Comparison of ENCODE assay signal across 25 cellular contexts in genomic region chr1:39085174-39085573, GRCh38. TPM values are rescaled to one million over a fixed set of nuclear protein-coding genes. Genes with fewer than 3 reads are reported as not detected.
DNase-seq lines count a peak whose midpoint lies in the region; ATAC-seq, FAIRE-seq and TF ChIP-seq lines count a peak whose summit lies in the region.
"Had no signal": no experiment of that assay in that cellular context is flagged by ENCODE, and none has a peak within 500 bp of the region (broad histone marks: within the 10 kb centered on the region; RNA-seq: fewer than 3 reads in every experiment).

No MANE protein-coding gene starts in this region.

- no TSS peak for BruUV-seq in HepG2 (replicated peaks; lab: Mats Ljungman, UMichigan)

- H3K36me3 ChIP-seq in HepG2 (replicated peaks in 1 of 2; ENCODE audit: control insufficient read depth in 1 of 2, insufficient read depth in 2 of 2, low read length in 2 of 2) (no peaks in the 10 kb centered on the region), right lobe of liver (no peaks in the 10 kb centered on the region)
- H3K36me3 ChIP-seq: BE2C, SJCRH30 had no signal

- H3K9ac ChIP-seq in HepG2 (ENCODE audit: insufficient read depth, low read depth, low read length): no peak overlapping the region

- H3K27ac Mint-ChIP-seq in brain: peak overlapping the region in 4 of 5 experiments; percentile 68 to 94 (median 82)
- H3K27ac Mint-ChIP-seq: CD4-positive, CD25-positive, alpha-beta regulatory T cell had no signal

- H3K27me3 Mint-ChIP-seq in brain: peaks cover 11% of the 10 kb centered on the region

- H3K27me3 ChIP-seq in HepG2 (ENCODE audit: control insufficient read depth in 1 of 2, insufficient read depth in 2 of 2, low read length in 2 of 2) (peaks cover 1 to 16% of the 10 kb centered on the region in 2 experiments), right lobe of liver (no peaks in the 10 kb centered on the region), right cardiac atrium (ENCODE audit: control insufficient read depth, insufficient read depth) (no peaks in the 10 kb centered on the region)

- peak overlapping the region in 2 of 5 experiments; percentile 56 to 61 for H3K4me3 Mint-ChIP-seq in brain
- H3K4me3 Mint-ChIP-seq: CD4-positive, CD25-positive, alpha-beta regulatory T cell had no signal

- H3K4me1 Mint-ChIP-seq in brain: peaks cover 80% of the 10 kb centered on the region

- H2AFZ ChIP-seq in HepG2 (ENCODE audit: low read length): no peak overlapping the region

- ATAC-seq in HepG2 (no peak), right lobe of liver (no peak), right cardiac atrium (no peak)
- ATAC-seq: K562, PC-3, Right ventricle myocardium inferior, SK-N-SH treated with all-trans-retinoic acid at 6 μM for 48 hours had no signal

- no peak for TF ChIP-seq EP300 in HepG2 (IDR thresholded peaks at IDR 0.05; ENCODE audit: low read depth in 2 of 2, low read length in 2 of 2)
- no peak for TF ChIP-seq EP300 in HepG2 (CRISPR knock-in tag; IDR thresholded peaks at IDR 0.05; ENCODE audit: borderline replicate concordance)

- no peak overlapping the region for H3K4me2 ChIP-seq in HepG2 (ENCODE audit: low read depth, low read length)

- POLR2A ChIA-PET in HepG2 (lab: Yijun Ruan, JAX): no interaction called here

- no peaks in the 10 kb centered on the region for H4K20me1 ChIP-seq in HepG2 (ENCODE audit: insufficient read depth, low read length)

- TF ChIP-seq POLR2A in HepG2 (IDR thresholded peaks at IDR 0.05; ENCODE audit: insufficient read depth in 1 of 2, low read depth in 2 of 2, low read length in 2 of 2) (no peak), right lobe of liver (IDR thresholded peaks at IDR 0.05) (no peak)

- H3K9me3 ChIP-seq in HepG2 (ENCODE audit: low read length): no peaks in the 10 kb centered on the region
- no peaks in the 10 kb centered on the region for H3K9me3 ChIP-seq in right lobe of liver
- H3K9me3 ChIP-seq in right cardiac atrium (ENCODE audit: control insufficient read depth, low read length): no peaks in the 10 kb centered on the region
- H3K9me3 ChIP-seq: BE2C, SJCRH30 had no signal

- TF ChIP-seq CTCF in HepG2 (CRISPR knock-in tag; IDR thresholded peaks at IDR 0.05) (no peak), right lobe of liver (IDR thresholded peaks at IDR 0.05) (no peak), GM13976 (IDR thresholded peaks at IDR 0.05; ENCODE audit: borderline replicate concordance, control extremely low read depth, extremely low read depth, insufficient read depth, missing control alignments) (no peak), brain (conservative IDR thresholded peaks at IDR 0.05) (no peak)

- CTCF ChIA-PET in HepG2 (lab: Yijun Ruan, JAX; ENCODE audit: low intra/inter-chr PET ratio, low total read pairs): no interaction called here

- DNase-seq in HepG2 (ENCODE audit: low spot score) (no peak), right lobe of liver (no peak), GM13976 (ENCODE audit: low spot score) (peak; percentile 3), superior temporal gyrus (ENCODE audit: extremely low spot score) (peak; percentile 30), right cardiac atrium (no peak), DMS53 treated with DMSO at 0.1 percent for 48 hours (lab: John Stamatoyannopoulos, UW; ENCODE audit: unreplicated experiment) (no peak), RKO (ENCODE audit: low spot score) (no peak)
- DNase-seq: BE2C; CD4-positive, CD25-positive, alpha-beta regulatory T cell; DMS153; Kasumi-1; NCI-H1092 treated with DMSO at 0.1 percent for 48 hours; NCI-H1436 treated with DMSO at 0.1 percent for 48 hours; NCI-H187 treated with DMSO at 0.1 percent for 48 hours; NCI-H2171; NCI-H446 treated with DMSO at 0.1 percent for 48 hours; NCI-H526; NCI-H82; NK-92 treated with Interleukin-12 subunit alpha and Interleukin-12 subunit beta, amount 100 ng/mL, for 24 hours; PC-3; SJCRH30 had no signal

- TF ChIP-seq RAD21 in HepG2 (CRISPR knock-in tag; IDR thresholded peaks at IDR 0.05): no peak

- FAIRE-seq in HepG2 (lab: Jason Lieb, UNC): no peak
- FAIRE-seq: K562 had no signal

- no peaks in the 10 kb centered on the region for H3K79me2 ChIP-seq in HepG2 (ENCODE audit: insufficient read depth, low read length)

- peaks cover 36% of the 10 kb centered on the region for H3K36me3 Mint-ChIP-seq in brain
- H3K36me3 Mint-ChIP-seq: CD4-positive, CD25-positive, alpha-beta regulatory T cell had no signal

- H3K9me3 Mint-ChIP-seq in brain: no peaks in the 10 kb centered on the region

- no peak overlapping the region for H3K4me3 ChIP-seq in HepG2 (replicated peaks in 1 of 3; ENCODE audit: insufficient read depth in 1 of 3, low read depth in 2 of 3, low read length in 3 of 3)
- H3K4me3 ChIP-seq in right lobe of liver: no peak overlapping the region
- H3K4me3 ChIP-seq in right cardiac atrium (ENCODE audit: low read length): no peak overlapping the region
- H3K4me3 ChIP-seq: K562, SJCRH30 had no signal

- 63% methylated on average over 4 of the region's 4 CpGs for WGBS in HepG2 (ENCODE audit: low lambda C conversion rate)
- WGBS in right lobe of liver (ENCODE audit: insufficient coverage, low coverage, low lambda C conversion rate, missing lambda C conversion rate): 0% methylated on average over 1 of the region's 4 CpGs
- WGBS in right cardiac atrium: 70% methylated on average over 4 of the region's 4 CpGs

- intact Hi-C loops in HepG2 (cut with micrococcal nuclease; ENCODE audit: unreplicated experiment): no loop called here
- intact Hi-C loops in right lobe of liver (cut with DNase I): no loop called here
- intact Hi-C loops in right cardiac atrium (cut with DNase I): no loop called here

- H3K27ac ChIP-seq in HepG2 (ENCODE audit: extremely low read length, insufficient read depth, low read length) (no peak overlapping the region), right lobe of liver (no peak overlapping the region), right cardiac atrium (ENCODE audit: low read length) (no peak overlapping the region)
- H3K27ac ChIP-seq: SJCRH30 had no signal

- H3K4me1 ChIP-seq in HepG2 (ENCODE audit: insufficient read depth, low read length) (peaks cover 18% of the 10 kb centered on the region), right lobe of liver (peaks cover 0 to 4% (median 0%) of the 10 kb centered on the region in 4 donors), right cardiac atrium (ENCODE audit: control insufficient read depth, insufficient read depth, low read length) (peaks cover 3% of the 10 kb centered on the region)
- H3K4me1 ChIP-seq: BE2C, SJCRH30 had no signal

- in situ Hi-C loops in HepG2 (cut with HindIII; ENCODE audit: extremely low pct_ligation_motif_present, low pct_unique_long_range_greater_than_20kb): loop anchor here (25.0 kb wide), 1 partner anchor 452 kb away; no protein-coding TSS in a partner anchor
- in situ Hi-C loops in GM13976 (cut with MboI; ENCODE audit: low sequenced_read_pairs, unreplicated experiment): no loop called here

TF ChIP-seq in HepG2, 621 proteins besides CTCF, POLR2A, EP300 and RAD21:
- TF ChIP-seq RCOR2 (CRISPR knock-in tag; IDR thresholded peaks at IDR 0.05): no peak
- TF ChIP-seq SRSF1 (optimal IDR thresholded peaks at IDR 0.05; ENCODE audit: low read depth, low read length): no peak
- peak; percentile 14; the same call in 1 of the 2 replicates for TF ChIP-seq CREB1 (IDR thresholded peaks at IDR 0.05)
- no peak for TF ChIP-seq CREB1 (CRISPR knock-in tag; IDR thresholded peaks at IDR 0.05)

RNA-seq across cellular contexts. Expression of gene NDUFS5, which starts 59.0 kb away (rescaled TPM):
- total RNA-seq in HepG2 (2016; rRNA removed; fragmentation: Illumina TruSeq; extraction: Trizol): 466 and 655 TPM in 2 replicates
- 163 and 167 TPM in 2 replicates for total RNA-seq in HepG2 (2016; cell fraction: cytosol; rRNA removed; fragmentation: Illumina TruSeq; extraction: Trizol; ENCODE audit: low read depth)
- total RNA-seq in HepG2 (2016; cell fraction: insoluble cytoplasmic fraction; rRNA removed; fragmentation: Illumina TruSeq; extraction: Trizol): 464 and 703 TPM in 2 replicates
- total RNA-seq in HepG2 (2016; cell fraction: membrane; rRNA removed; fragmentation: Illumina TruSeq; extraction: Trizol): 156 and 158 TPM in 2 replicates
- total RNA-seq in HepG2 (2016; cell fraction: nucleus; rRNA removed; fragmentation: Illumina TruSeq; extraction: Trizol): 154 and 170 TPM in 2 replicates
- polyA plus RNA-seq in HepG2 (2011; rRNA removed): 219 and 263 TPM in 2 replicates
- polyA plus RNA-seq in HepG2 (2011; cell fraction: cytosol; rRNA removed): 226 and 341 TPM in 2 replicates
- polyA plus RNA-seq in HepG2 (2011; cell fraction: nucleus; rRNA removed): 45.6 and 70.1 TPM in 2 replicates
- 314 and 392 TPM in 2 replicates for polyA plus RNA-seq in HepG2 (2012)
- 179 and 209 TPM in 2 replicates for polyA plus RNA-seq in HepG2 (2016; cell fraction: cytosol; fragmentation: Illumina TruSeq; extraction: Trizol; ENCODE audit: low read depth)
- polyA plus RNA-seq in HepG2 (2016; cell fraction: insoluble cytoplasmic fraction; fragmentation: Illumina TruSeq; extraction: Trizol; ENCODE audit: low read depth): 671 and 732 TPM in 2 replicates
- polyA plus RNA-seq in HepG2 (2016; cell fraction: membrane; fragmentation: Illumina TruSeq; extraction: Trizol; ENCODE audit: low read depth): 158 and 161 TPM in 2 replicates
- polyA plus RNA-seq in HepG2 (2016; cell fraction: nucleus; fragmentation: Illumina TruSeq; extraction: Trizol; ENCODE audit: insufficient read depth, low read depth): 262 and 271 TPM in 2 replicates
- polyA minus RNA-seq in HepG2 (2011; rRNA and poly(A)+ RNA removed; ENCODE audit: low replicate concordance): 54.3 and 179 TPM in 2 replicates
- polyA minus RNA-seq in HepG2 (2011; cell fraction: cytosol; rRNA and poly(A)+ RNA removed): 50.5 and 67.1 TPM in 2 replicates
- 41.3 and 58.2 TPM in 2 replicates for polyA minus RNA-seq in HepG2 (2011; cell fraction: nucleus; rRNA and poly(A)+ RNA removed)
- total RNA-seq in right lobe of liver: 100 to 1,000 TPM in 2 of 6 experiments, 10 to 100 TPM in 4; 86.2 to 352 (median 90.0) TPM
- 540 TPM for polyA plus RNA-seq in brain (ENCODE audit: insufficient read depth, low read depth, low replicate concordance)
- 100 to 1,000 TPM; 466 to 643 (median 510) TPM for total RNA-seq in right cardiac atrium
- 2,285 TPM for polyA plus RNA-seq in right cardiac atrium

Comparison
In these comparisons a context has a peak if more than half of its experiments do, and no peak if none do; other contexts are left out.
1. DNase-seq: peak in GM13976 (single experiment) and superior temporal gyrus (single experiment); none in HepG2 (single experiment), right lobe of liver (0 of 3), right cardiac atrium (0 of 3), DMS53 treated with DMSO at 0.1 percent for 48 hours (single experiment) and RKO (single experiment).